Comparison of ENCODE assay signal across 11 cellular contexts in the genomic region with DNA sequence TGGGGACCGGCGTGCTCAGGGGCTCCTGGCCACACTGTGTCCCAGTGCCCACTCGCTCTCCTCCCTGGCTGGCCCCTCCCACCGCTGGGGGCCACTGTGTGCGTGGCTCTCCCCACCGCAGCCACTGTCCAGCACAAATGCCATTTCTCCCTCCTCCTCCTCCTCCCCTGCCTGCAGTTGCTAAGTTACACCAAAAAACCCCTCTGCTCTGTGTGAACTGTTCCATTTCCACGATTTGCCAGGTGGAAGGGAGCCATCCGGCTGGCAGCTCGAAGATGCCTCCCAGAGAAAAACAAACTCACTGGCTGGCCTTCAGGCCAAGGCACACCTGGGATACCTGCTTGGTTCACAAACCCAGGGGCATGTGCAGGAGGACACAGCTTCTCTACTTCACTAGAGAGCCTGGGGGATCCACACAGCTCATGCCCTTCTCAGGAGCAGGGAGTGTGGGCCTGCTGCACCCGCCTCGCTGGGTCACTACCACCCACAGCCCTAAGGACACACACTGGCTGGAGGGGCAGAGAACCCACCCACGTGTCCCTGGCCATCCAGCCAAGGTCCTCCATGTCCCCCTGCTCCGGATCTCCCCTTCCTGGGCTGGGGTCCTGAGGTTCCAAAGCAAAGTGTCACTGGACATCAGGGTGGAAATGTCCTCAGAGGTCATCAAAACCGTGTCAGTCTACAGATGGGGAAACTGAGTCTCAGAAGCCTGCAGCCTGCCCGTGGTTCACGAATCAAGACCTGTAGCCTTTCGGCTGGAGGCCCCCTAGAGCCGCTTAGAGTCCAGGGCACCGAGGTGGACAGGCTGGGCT. TPM values are rescaled to one million over a fixed set of nuclear protein-coding genes. Genes with fewer than 3 reads are reported as not detected.
DNase-seq lines count a peak whose midpoint lies in the region; ATAC-seq and TF ChIP-seq lines count a peak whose summit lies in the region.
"Had no signal": no experiment of that assay in that cellular context is flagged by ENCODE, and none has a peak within 500 bp of the region (broad histone marks: within the 10 kb centered on the region; RNA-seq: fewer than 3 reads in every experiment).

No MANE protein-coding gene starts in this region.

- TF ChIP-seq POLR2A in Peyer's patch (IDR thresholded peaks at IDR 0.05): no peak

- no peaks in the 10 kb centered on the region for H3K79me2 ChIP-seq in MM.1S (ENCODE audit: low read length)

- H3K9me2 ChIP-seq in MM.1S (replicated peaks; ENCODE audit: insufficient read depth, low read length): no peaks in the 10 kb centered on the region

- peak; percentile 55 for DNase-seq in activated CD8-positive, alpha-beta memory T cell treated with anti-CD3 and anti-CD28 coated beads for 24 hours
- no peak for DNase-seq in activated CD8-positive, alpha-beta memory T cell treated with anti-CD3 and anti-CD28 coated beads, Interleukin-2, amount 50 U/mL, for 4 hours
- DNase-seq in Peyer's patch: peak in 2 of 3 donors; percentile 10 to 43
- DNase-seq in endodermal cell: no peak
- DNase-seq in stimulated activated effector memory CD8-positive, alpha-beta T cell treated with anti-CD3 and anti-CD28 coated beads, Interleukin-12 subunit alpha, Interleukin-12 subunit beta, amount 100 ng/mL, for 72 hours (ENCODE audit: low spot score in 2 of 2): no peak
- no peak for DNase-seq in MM.1S
- no peak for DNase-seq in NCI-H446 (lab: John Stamatoyannopoulos, UW)
- DNase-seq: activated CD4-positive, CD25-positive, alpha-beta regulatory T cell treated with anti-CD3 and anti-CD28 coated beads, Interleukin-2, amount 50 U/mL, for 72 hours; SHP77 had no signal

- ATAC-seq in stimulated activated effector memory CD8-positive, alpha-beta T cell treated with anti-CD3 and anti-CD28 coated beads, Interleukin-12 subunit alpha, Interleukin-12 subunit beta, amount 100 ng/mL, for 72 hours: no peak
- ATAC-seq in HG03135 (IDR thresholded peaks at IDR 0.05; ENCODE audit: unreplicated experiment): no peak

- no peak overlapping the region for H3K4me3 ChIP-seq in Peyer's patch
- no peak overlapping the region for H3K4me3 ChIP-seq in endodermal cell (ENCODE audit: low read length)
- no peak overlapping the region for H3K4me3 ChIP-seq in MM.1S (ENCODE audit: low read length)

- WGBS in endodermal cell (ENCODE audit: insufficient coverage in 1 of 2, insufficient read length in 1 of 2), 2 experiments: 58 to 67% methylated on average over 11 to 19 of the region's 19 CpGs

- peaks cover 56% of the 10 kb centered on the region for H3K27me3 Mint-ChIP-seq in endodermal cell (ENCODE audit: insufficient read depth)

- no peaks in the 10 kb centered on the region for H3K4me1 Mint-ChIP-seq in endodermal cell
- peaks cover 26% of the 10 kb centered on the region for H3K4me1 Mint-ChIP-seq in stimulated activated effector memory CD8-positive, alpha-beta T cell treated with anti-CD3 and anti-CD28 coated beads, Interleukin-12 subunit alpha, Interleukin-12 subunit beta, amount 100 ng/mL, for 72 hours

- H3K36me3 Mint-ChIP-seq in endodermal cell (ENCODE audit: low read depth): no peaks in the 10 kb centered on the region
- H3K36me3 Mint-ChIP-seq in stimulated activated effector memory CD8-positive, alpha-beta T cell treated with anti-CD3 and anti-CD28 coated beads, Interleukin-12 subunit alpha, Interleukin-12 subunit beta, amount 100 ng/mL, for 72 hours: no peaks in the 10 kb centered on the region

- no peak overlapping the region for H3K4me2 ChIP-seq in MM.1S (ENCODE audit: low read depth, low read length)

- H3K4me1 ChIP-seq in Peyer's patch (peaks cover 0 to 6% (median 0%) of the 10 kb centered on the region in 4 donors), endodermal cell (ENCODE audit: control insufficient read depth, insufficient read depth, low read length) (no peaks in the 10 kb centered on the region), MM.1S (ENCODE audit: low read length) (peaks cover 7% of the 10 kb centered on the region)
- H3K4me1 ChIP-seq: ascending aorta had no signal

- no peak overlapping the region for H3K27ac ChIP-seq in Peyer's patch
- H3K27ac ChIP-seq in endodermal cell (ENCODE audit: low read depth, low read length): no peak overlapping the region
- H3K27ac ChIP-seq in MM.1S (ENCODE audit: low read length): no peak overlapping the region
- H3K27ac ChIP-seq: ascending aorta had no signal

- H3K4me3 Mint-ChIP-seq in endodermal cell: peak overlapping the region; percentile 60
- H3K4me3 Mint-ChIP-seq in stimulated activated effector memory CD8-positive, alpha-beta T cell treated with anti-CD3 and anti-CD28 coated beads, Interleukin-12 subunit alpha, Interleukin-12 subunit beta, amount 100 ng/mL, for 72 hours: peak overlapping the region; percentile 69

- TF ChIP-seq CTCF in Peyer's patch (IDR thresholded peaks at IDR 0.05) (no peak), endodermal cell (conservative IDR thresholded peaks at IDR 0.05) (no peak), MM.1S (IDR thresholded peaks at IDR 0.05; ENCODE audit: low read length) (no peak)

- H3K9ac ChIP-seq in endodermal cell (ENCODE audit: extremely low read depth, low read length, poor library complexity, severe bottlenecking): no peak overlapping the region
- no peak overlapping the region for H3K9ac ChIP-seq in MM.1S (ENCODE audit: low read length)

- no peak overlapping the region for H2AFZ ChIP-seq in MM.1S (ENCODE audit: low read length)

- no peaks in the 10 kb centered on the region for H3K9me3 Mint-ChIP-seq in endodermal cell
- H3K9me3 Mint-ChIP-seq in stimulated activated effector memory CD8-positive, alpha-beta T cell treated with anti-CD3 and anti-CD28 coated beads, Interleukin-12 subunit alpha, Interleukin-12 subunit beta, amount 100 ng/mL, for 72 hours: no peaks in the 10 kb centered on the region

- H3K36me3 ChIP-seq in Peyer's patch: no peaks in the 10 kb centered on the region
- no peaks in the 10 kb centered on the region for H3K36me3 ChIP-seq in endodermal cell (ENCODE audit: control insufficient read depth, insufficient read depth, low read length)
- H3K36me3 ChIP-seq in MM.1S (replicated peaks; ENCODE audit: insufficient read depth, low read length): no peaks in the 10 kb centered on the region
- H3K36me3 ChIP-seq: ascending aorta had no signal

- H3K9me3 ChIP-seq in Peyer's patch: no peaks in the 10 kb centered on the region
- no peaks in the 10 kb centered on the region for H3K9me3 ChIP-seq in endodermal cell (ENCODE audit: control insufficient read depth, low read length)
- no peaks in the 10 kb centered on the region for H3K9me3 ChIP-seq in MM.1S (replicated peaks; ENCODE audit: insufficient read depth, low read length)
- H3K9me3 ChIP-seq: ascending aorta had no signal

- no peaks in the 10 kb centered on the region for H3F3A ChIP-seq in MM.1S (ENCODE audit: insufficient read depth, low read length)

- no peaks in the 10 kb centered on the region for H4K20me1 ChIP-seq in MM.1S (ENCODE audit: insufficient read depth, low read length)

- H3K27me3 ChIP-seq in Peyer's patch (peaks cover 0 to 11% of the 10 kb centered on the region in 2 donors), endodermal cell (ENCODE audit: control insufficient read depth, insufficient read depth, low read length, poor library complexity, severe bottlenecking) (peaks cover 67% of the 10 kb centered on the region), MM.1S (replicated peaks; ENCODE audit: insufficient read depth, low read length) (peaks cover 10% of the 10 kb centered on the region; the same call in 1 of the 2 replicates)

- no peak overlapping the region for H3K27ac Mint-ChIP-seq in endodermal cell
- H3K27ac Mint-ChIP-seq in stimulated activated effector memory CD8-positive, alpha-beta T cell treated with anti-CD3 and anti-CD28 coated beads, Interleukin-12 subunit alpha, Interleukin-12 subunit beta, amount 100 ng/mL, for 72 hours: peak overlapping the region; percentile 26

RNA-seq across cellular contexts. Expression of a gene that starts 1.7 kb away (rescaled TPM):
- 1 to 10 TPM in 1 of 4 donors, not detected in 3; 3.0 TPM for total RNA-seq in Peyer's patch
- 10 to 100 TPM in 1 of 2 donors, 1 to 10 TPM in 1; 8.1 to 13.4 TPM for total RNA-seq in endodermal cell
- polyA plus RNA-seq in endodermal cell (2013, experiment 1 of 2): 5.3 TPM
- polyA plus RNA-seq in endodermal cell (2013, experiment 2 of 2): 4.2 TPM
- total RNA-seq: ascending aorta had no signal

Comparison
In these comparisons a context has a peak if more than half of its experiments do, and no peak if none do; other contexts are left out.
1. DNase-seq: peak in activated CD8-positive, alpha-beta memory T cell treated with anti-CD3 and anti-CD28 coated beads for 24 hours (single experiment) and Peyer's patch (2 of 3); none in activated CD8-positive, alpha-beta memory T cell treated with anti-CD3 and anti-CD28 coated beads, Interleukin-2, amount 50 U/mL, for 4 hours (single experiment), endodermal cell (single experiment), stimulated activated effector memory CD8-positive, alpha-beta T cell treated with anti-CD3 and anti-CD28 coated beads, Interleukin-12 subunit alpha, Interleukin-12 subunit beta, amount 100 ng/mL, for 72 hours (0 of 2), MM.1S (single experiment) and NCI-H446 (0 of 2).